In genomic region chr2:235614900-235615712, GRCh38 we compare ENCODE assay signal across 8 cellular contexts.
A peak's percentile ranks its signal among the peaks of the same experiment; 100 is the strongest.
DNase-seq lines count a peak whose midpoint lies in the region; TF ChIP-seq lines count a peak whose summit lies in the region.

No MANE protein-coding gene starts in this region.

- H2AFZ ChIP-seq in fibroblast of lung (ENCODE audit: low read length): no peak overlapping the region

- TF ChIP-seq CTCF in AG04450 (IDR thresholded peaks at IDR 0.05; ENCODE audit: low read depth, low read length): no peak
- TF ChIP-seq CTCF in fibroblast of lung (conservative IDR thresholded peaks at IDR 0.05 in 1 of 2, IDR thresholded peaks at IDR 0.05 in 1 of 2; ENCODE audit: low read depth in 1 of 2, low read length in 2 of 2): no peak

- H3K27ac ChIP-seq in AG04450 (ENCODE audit: low read depth, low read length) (peak overlapping the region; percentile 75), fibroblast of lung (ENCODE audit: insufficient read depth, low read length) (peak overlapping the region; percentile 33)

- no peaks in the 10 kb centered on the region for H4K20me1 ChIP-seq in fibroblast of lung (ENCODE audit: control insufficient read depth, extremely low read depth, insufficient read depth, low read length)

- H3K27me3 ChIP-seq in AG04450 (ENCODE audit: control insufficient read depth, insufficient read depth, low read length) (peaks cover 5% of the 10 kb centered on the region), fibroblast of lung (ENCODE audit: control insufficient read depth, insufficient read depth, low read length) (no peaks in the 10 kb centered on the region)

- CTCF ChIA-PET in AG04450 (lab: Charles Lee): interaction anchor here (0.6 to 1.2 kb wide), 4 partner anchors 20 to 485 kb away, joined by 3 to 5 read pairs (median 3); no protein-coding TSS in a partner anchor

- no peak overlapping the region for H3K4me3 ChIP-seq in AG04450 (ENCODE audit: low read depth, low read length)
- H3K4me3 ChIP-seq in fibroblast of lung (replicated peaks in 1 of 4; ENCODE audit: control extremely low read depth in 1 of 4, insufficient read depth in 1 of 4, low read depth in 3 of 4, low read length in 4 of 4): no peak overlapping the region

- peaks cover 10% of the 10 kb centered on the region for H3K79me2 ChIP-seq in fibroblast of lung (ENCODE audit: control insufficient read depth, insufficient read depth, low read length)

- H3K9me3 ChIP-seq in AG04450 (ENCODE audit: control insufficient read depth, insufficient read depth, low read length): no peaks in the 10 kb centered on the region
- H3K9me3 ChIP-seq in fibroblast of lung (ENCODE audit: control insufficient read depth, insufficient read depth, low read depth, low read length): no peaks in the 10 kb centered on the region

- no peaks in the 10 kb centered on the region for H3K36me3 ChIP-seq in fibroblast of lung (ENCODE audit: control insufficient read depth, insufficient read depth, low read length)

- POLR2A ChIA-PET in AG04450 (lab: Yijun Ruan, JAX): interaction anchor here (0.6 to 1.5 kb wide), 3 partner anchors 9 to 80 kb away, joined by 3 read pairs; no protein-coding TSS in a partner anchor

- H3K4me2 ChIP-seq in fibroblast of lung (ENCODE audit: extremely low read depth, insufficient read depth, low read length): peak overlapping the region; percentile 27

- peak; percentile 61 for DNase-seq in AG04450 (ENCODE audit: low read depth, low spot score)
- DNase-seq in NCI-H2227 (lab: John Stamatoyannopoulos, UW; ENCODE audit: unreplicated experiment): peak; percentile 76
- DNase-seq in fibroblast of lung (ENCODE audit: low read depth in 2 of 2): peak; percentile 85 to 93
- DNase-seq in nucleus accumbens (lab: John Stamatoyannopoulos, UW): peak in 54 of 56 donors; percentile 48 to 96 (median 84)
- no peak for DNase-seq in GM19240 (ENCODE audit: insufficient read length, low spot score)
- DNase-seq in LoVo (ENCODE audit: low spot score): no peak
- no peak for DNase-seq in HPDE6-E6E7 (ENCODE audit: extremely low spot score)
- no peak for DNase-seq in activated CD8-positive, alpha-beta memory T cell treated with anti-CD3 and anti-CD28 coated beads, Interleukin-2, amount 50 U/mL, for 4 hours

- no peak overlapping the region for H3K9ac ChIP-seq in fibroblast of lung (ENCODE audit: insufficient read depth, low read length)

- peaks cover 18% of the 10 kb centered on the region for H3K4me1 ChIP-seq in fibroblast of lung (ENCODE audit: control insufficient read depth, extremely low read depth, insufficient read depth, low read length)

Comparison
In these comparisons a context has a peak if more than half of its experiments do, and no peak if none do; other contexts are left out.
1. DNase-seq: peak in AG04450 (single experiment), NCI-H2227 (single experiment), fibroblast of lung (2 of 2) and nucleus accumbens (54 of 56); none in GM19240 (single experiment), LoVo (single experiment), HPDE6-E6E7 (single experiment) and activated CD8-positive, alpha-beta memory T cell treated with anti-CD3 and anti-CD28 coated beads, Interleukin-2, amount 50 U/mL, for 4 hours (single experiment).